34 cellular contexts compared by ENCODE assay signal in the genomic region with DNA sequence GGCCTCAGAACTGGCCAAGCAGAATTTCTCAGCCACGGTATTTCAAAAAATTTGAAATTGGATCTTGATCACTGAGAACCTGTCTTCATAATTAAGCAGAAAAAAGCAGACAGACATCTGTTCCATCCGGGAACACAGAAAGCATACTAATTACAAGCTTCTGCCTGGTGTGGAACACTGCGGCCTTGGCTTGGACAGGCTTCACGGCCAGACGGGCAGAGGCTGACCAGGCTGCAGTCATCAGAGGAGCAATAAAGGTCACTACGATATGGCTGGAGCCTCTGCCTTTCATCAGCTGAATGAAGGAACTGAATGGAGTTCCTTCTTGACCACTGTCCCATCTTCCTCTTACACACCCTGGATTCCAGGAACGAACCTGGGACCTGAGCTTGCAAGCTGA. TPM values are rescaled to one million over a fixed set of nuclear protein-coding genes. Genes with fewer than 3 reads are reported as not detected.
"Had no signal": no experiment of that assay in that cellular context is flagged by ENCODE, and none has a peak within 500 bp of the region (broad histone marks: within the 10 kb centered on the region; RNA-seq: fewer than 3 reads in every experiment).

No MANE protein-coding gene starts in this region.

- ATAC-seq: activated T-cell treated with anti-CD3 and anti-CD28 coated beads, Interleukin-2, amount 50 U/mL, for 4 hours; activated T-helper 17 cell treated with anti-CD3 and anti-CD28 coated beads, Interleukin-2, amount 50 U/mL, for 72 hours; gastrocnemius medialis; left cardiac atrium; left ventricle myocardium superior; stimulated activated naive B cell treated with anti-CD40 and anti-IgM and Interleukin-4, amounts not matched to agents 10 μg/mL and 1 μg/mL and 100 μg/mL, for 72 hours; upper lobe of right lung had no signal

- FAIRE-seq: astrocyte, keratinocyte, TTC549 had no signal

- H3K4me2 ChIP-seq: smooth muscle cell had no signal

- DNase-seq: activated CD4-positive, alpha-beta memory T cell treated with anti-CD3 and anti-CD28 coated beads, Interleukin-2, amount 10 ng/mL, durations not matched to agents 7 days and 5 days; activated CD4-positive, alpha-beta T cell treated with anti-CD3 and anti-CD28 coated beads, Interleukin-2, amount 10 ng/mL, durations not matched to agents 7 days and 5 days; activated CD4-positive, CD25-positive, alpha-beta regulatory T cell treated with anti-CD3 and anti-CD28 coated beads, Interleukin-2, amount 50 U/mL, for 72 hours; activated gamma-delta T cell treated with Interleukin-2 at 50 U/mL for 16 hours; activated naive CD4-positive, alpha-beta T cell treated with anti-CD3 and anti-CD28 coated beads, Interleukin-2, amount 50 U/mL, for 16 hours; activated T-cell treated with anti-CD3 and anti-CD28 coated beads, Interleukin-2, amount 50 U/mL, for 4 hours; amniotic stem cell; brain microvascular endothelial cell; dorsolateral prefrontal cortex; effector memory CD4-positive, alpha-beta T cell; gastrocnemius medialis; glutamatergic neuron; left cardiac atrium; left ventricle myocardium superior; naive B cell; nephron progenitor cell; stimulated activated CD4-positive, alpha-beta T cell treated with anti-CD3 and anti-CD28 coated beads, Interleukin-1b, Interleukin-23, amount 100 ng/mL, for 48 hours; stimulated activated naive B cell treated with anti-CD40 and anti-IgM and Interleukin-4, amounts not matched to agents 10 μg/mL and 1 μg/mL and 100 μg/mL, for 72 hours; stomach; T-helper 9 cell; tibial artery; upper lobe of right lung had no signal

- H3K36me3 ChIP-seq: brain microvascular endothelial cell, gastrocnemius medialis, neutrophil, stomach, tibial artery, upper lobe of right lung had no signal

- H3K27ac ChIP-seq: brain microvascular endothelial cell, coronary artery, dorsolateral prefrontal cortex, gastrocnemius medialis, neutrophil, stomach, tibial artery, upper lobe of right lung had no signal

- H3K9me3 ChIP-seq: gastrocnemius medialis, neutrophil, stomach, tibial artery, upper lobe of right lung had no signal

- H3K4me1 ChIP-seq: gastrocnemius medialis, tibial artery, upper lobe of right lung had no signal

- H3K4me3 ChIP-seq: coronary artery, dorsolateral prefrontal cortex, gastrocnemius medialis, smooth muscle cell, stomach, tibial artery, upper lobe of right lung had no signal

- H3K27me3 ChIP-seq: brain microvascular endothelial cell had no signal

RNA-seq across cellular contexts. Expression of a gene that starts 3.9 kb away (rescaled TPM):
- total RNA-seq: activated CD4-positive, alpha-beta memory T cell treated with anti-CD3 and anti-CD28 coated beads, Interleukin-2, amount 10 ng/mL, durations not matched to agents 7 days and 5 days; activated CD4-positive, alpha-beta T cell treated with anti-CD3 and anti-CD28 coated beads, Interleukin-2, amount 10 ng/mL, durations not matched to agents 7 days and 5 days; activated T-cell treated with anti-CD3 and anti-CD28 coated beads, Interleukin-2, amount 50 U/mL, for 4 hours; activated T-helper 17 cell treated with anti-CD3 and anti-CD28 coated beads, Interleukin-2, amount 50 U/mL, for 72 hours; astrocyte; cardiac septum; epithelial cell of proximal tubule; gastrocnemius medialis; left cardiac atrium; left ventricle myocardium superior; lung microvascular endothelial cell; osteocyte; progenitor cell of endocrine pancreas; smooth muscle cell; upper lobe of right lung had no signal
- polyA plus RNA-seq: keratinocyte, smooth muscle cell had no signal
